Comparison of ENCODE assay signal across 20 cellular contexts in the genomic region with DNA sequence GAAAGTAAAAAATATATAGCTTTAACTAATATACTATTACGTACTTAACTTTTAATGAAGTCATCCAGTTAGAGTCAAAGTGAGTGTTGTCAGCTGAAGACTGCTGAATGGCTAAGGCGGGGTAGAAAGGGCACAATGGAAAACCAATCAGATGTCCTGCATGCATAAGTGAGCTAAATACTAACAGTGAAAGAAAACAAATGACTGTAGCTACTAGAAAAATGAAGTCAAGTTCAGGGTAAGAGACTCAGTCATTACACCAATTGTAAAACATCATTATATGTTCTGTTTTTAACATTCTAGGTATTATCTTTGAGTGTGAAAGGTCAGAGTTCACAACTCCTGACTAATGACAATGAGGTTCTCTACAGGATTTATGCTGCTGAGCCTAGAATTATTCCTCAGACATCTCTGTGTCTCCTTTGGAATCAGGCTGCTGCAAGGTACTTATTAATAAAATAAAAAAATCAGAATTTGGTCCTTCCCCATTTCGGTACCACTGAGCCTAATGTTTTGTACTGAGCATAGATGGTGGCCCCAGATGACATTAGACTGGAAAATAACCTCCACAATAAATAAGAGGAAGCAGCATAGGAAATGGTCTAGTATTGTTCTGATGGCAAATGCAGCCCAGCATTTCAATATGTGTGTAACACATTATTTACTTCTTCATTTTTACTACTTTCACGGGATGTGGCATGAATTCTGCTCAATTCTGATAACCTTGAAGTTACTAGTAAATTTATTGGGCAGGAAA.
DNase-seq lines count a peak whose midpoint lies in the region; ATAC-seq, FAIRE-seq and TF ChIP-seq lines count a peak whose summit lies in the region.
"Had no signal": no experiment of that assay in that cellular context is flagged by ENCODE, and none has a peak within 500 bp of the region (broad histone marks: within the 10 kb centered on the region; RNA-seq: fewer than 3 reads in every experiment).

No MANE protein-coding gene starts in this region.

- POLR2A ChIA-PET in endothelial cell of umbilical vein (lab: Charles Lee): no interaction called here

- H3K27me3 ChIP-seq in endothelial cell of umbilical vein (ENCODE audit: control insufficient read depth in 2 of 2, insufficient read depth in 2 of 2, low read length in 2 of 2) (no peaks in the 10 kb centered on the region), thyroid gland (no peaks in the 10 kb centered on the region), small intestine (ENCODE audit: control insufficient read depth in 2 of 2, insufficient read depth in 2 of 2, low read length in 2 of 2) (no peaks in the 10 kb centered on the region)

- H3K4me2 ChIP-seq in endothelial cell of umbilical vein (ENCODE audit: insufficient read depth, low read length): peak overlapping the region; percentile 38
- H3K4me2 ChIP-seq: SK-N-SH had no signal

- dilution Hi-C loops in endothelial cell of umbilical vein (cut with MboI; ENCODE audit: extremely low pct_ligation_motif_present, low sequenced_read_pairs): no loop called here

- H3K9me1 ChIP-seq in endothelial cell of umbilical vein (replicated peaks; ENCODE audit: control insufficient read depth, extremely low read depth, insufficient read depth, low read length): no peaks in the 10 kb centered on the region

- H3K4me1 ChIP-seq in endothelial cell of umbilical vein (ENCODE audit: control insufficient read depth, extremely low read depth, insufficient read depth, low read length) (peaks cover 6% of the 10 kb centered on the region), thyroid gland (peaks cover 46 to 53% of the 10 kb centered on the region in 2 donors), small intestine (ENCODE audit: control insufficient read depth in 2 of 2, insufficient read depth in 1 of 2, low read depth in 1 of 2, low read length in 1 of 2) (no peaks in the 10 kb centered on the region)

- no peaks in the 10 kb centered on the region for H3K79me2 ChIP-seq in endothelial cell of umbilical vein (ENCODE audit: control insufficient read depth, insufficient read depth, low read length)

- TF ChIP-seq CTCF in endothelial cell of umbilical vein (IDR thresholded peaks at IDR 0.05; ENCODE audit: extremely low read depth in 1 of 2, insufficient read depth in 1 of 2, low read depth in 1 of 2, low read length in 2 of 2) (no peak), thyroid gland (IDR thresholded peaks at IDR 0.05) (no peak)

- H3K36me3 ChIP-seq in endothelial cell of umbilical vein (ENCODE audit: control insufficient read depth in 2 of 2, extremely low read depth in 1 of 2, insufficient read depth in 2 of 2, low read length in 2 of 2): no peaks in the 10 kb centered on the region
- H3K36me3 ChIP-seq in thyroid gland: no peaks in the 10 kb centered on the region
- no peaks in the 10 kb centered on the region for H3K36me3 ChIP-seq in small intestine (ENCODE audit: control insufficient read depth in 2 of 2, insufficient read depth in 2 of 2, low read length in 2 of 2)

- DNase-seq in NOMO-1 treated with DMSO at 0.1 percent for 48 hours (lab: John Stamatoyannopoulos, UW; ENCODE audit: unreplicated experiment): peak; percentile 10
- DNase-seq in NOMO-1 treated with dmso at 0.1 percent for 144 hours (lab: John Stamatoyannopoulos, UW; ENCODE audit: unreplicated experiment): no peak
- peak; percentile 38 to 54 for DNase-seq in Kasumi-1 (lab: John Stamatoyannopoulos, UW)
- peak; percentile 74 for DNase-seq in endothelial cell of umbilical vein (ENCODE audit: low read depth, low spot score)
- DNase-seq in thyroid gland: peak; percentile 43
- DNase-seq in cerebellar cortex (ENCODE audit: low spot score): no peak
- no peak for DNase-seq in small intestine
- DNase-seq: DMS79 treated with DMSO at 0.1 percent for 48 hours, H7, IMR-90, NCI-H1092 treated with DMSO at 0.1 percent for 48 hours, NCI-H2081, NCI-H510A, NCI-H748 treated with DMSO at 0.1 percent for 48 hours, RPMI8226, SHP77 treated with DMSO at 0.1 percent for 48 hours, SK-N-SH had no signal

- H3K27ac ChIP-seq in endothelial cell of umbilical vein (ENCODE audit: insufficient read depth, low read depth, low read length): no peak overlapping the region
- peak overlapping the region; percentile 90 to 97 (median 91) for H3K27ac ChIP-seq in thyroid gland
- H3K27ac ChIP-seq in small intestine (ENCODE audit: low read depth in 1 of 2, low read length in 1 of 2): no peak overlapping the region
- H3K27ac ChIP-seq: 22Rv1, HL-60 had no signal

- CTCF ChIA-PET in endothelial cell of umbilical vein (lab: Charles Lee): interaction anchor here (1.0 to 2.3 kb wide), 3 partner anchors 12 to 565 kb away, joined by 4 to 12 read pairs (median 6); no protein-coding TSS in a partner anchor

- no peak for ATAC-seq in GM18520 (IDR thresholded peaks at IDR 0.05; ENCODE audit: unreplicated experiment)

- FAIRE-seq in endothelial cell of umbilical vein (lab: Jason Lieb, UNC) (peak; percentile 46), small intestine (lab: Jason Lieb, UNC) (no peak)

- H3K9me3 ChIP-seq in endothelial cell of umbilical vein (replicated peaks; ENCODE audit: control insufficient read depth, insufficient read depth, low read length) (no peaks in the 10 kb centered on the region), thyroid gland (no peaks in the 10 kb centered on the region), small intestine (ENCODE audit: control insufficient read depth, low read depth) (no peaks in the 10 kb centered on the region)
- H3K9me3 ChIP-seq: SK-N-SH had no signal

- H2AFZ ChIP-seq in endothelial cell of umbilical vein (ENCODE audit: low read depth, low read length): no peak overlapping the region

- no peak for TF ChIP-seq POLR2A in endothelial cell of umbilical vein (IDR thresholded peaks at IDR 0.05; ENCODE audit: low read depth, low read length)
- TF ChIP-seq POLR2A in thyroid gland (IDR thresholded peaks at IDR 0.05): peak in 1 of 2 donors; percentile 57

- no peaks in the 10 kb centered on the region for H4K20me1 ChIP-seq in endothelial cell of umbilical vein (replicated peaks; ENCODE audit: control insufficient read depth, extremely low read depth, insufficient read depth, low read length)

- H3K4me3 ChIP-seq in endothelial cell of umbilical vein (replicated peaks in 1 of 3; ENCODE audit: insufficient read depth in 1 of 3, low read depth in 1 of 3, low read length in 3 of 3) (no peak overlapping the region), thyroid gland (replicated peaks in 1 of 3) (no peak overlapping the region), small intestine (ENCODE audit: low read depth in 1 of 2, low read length in 2 of 2) (no peak overlapping the region)

- BruUV-seq in endothelial cell of umbilical vein (replicated peaks; lab: Mats Ljungman, UMichigan): no TSS peak

- 61 to 75% methylated on average over 4 of the region's 4 CpGs for WGBS in thyroid gland, 2 donors
- 78 to 92% (median 80%) methylated on average over 4 of the region's 4 CpGs for WGBS in small intestine, 3 donors

- intact Hi-C loops in endothelial cell of umbilical vein (cut with micrococcal nuclease): no loop called here
- intact Hi-C loops in thyroid gland (cut with DNase I): no loop called here

- no peak overlapping the region for H3K9ac ChIP-seq in endothelial cell of umbilical vein (replicated peaks; ENCODE audit: extremely low read depth, insufficient read depth, low read length)
- H3K9ac ChIP-seq: SK-N-SH had no signal

TF ChIP-seq in endothelial cell of umbilical vein, 7 proteins besides CTCF, POLR2A, EP300 and RAD21:
- TF ChIP-seq, protein P1, sequence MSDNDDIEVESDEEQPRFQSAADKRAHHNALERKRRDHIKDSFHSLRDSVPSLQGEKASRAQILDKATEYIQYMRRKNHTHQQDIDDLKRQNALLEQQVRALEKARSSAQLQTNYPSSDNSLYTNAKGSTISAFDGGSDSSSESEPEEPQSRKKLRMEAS (IDR thresholded peaks at IDR 0.05; ENCODE audit: insufficient read depth, insufficient read length): no peak
- no peak for TF ChIP-seq MYC (IDR thresholded peaks at IDR 0.05; ENCODE audit: low read depth, low read length)
- no peak for TF ChIP-seq GATA2 (IDR thresholded peaks at IDR 0.05; ENCODE audit: insufficient read depth, insufficient read length, low read depth, low read length)
- no peak for TF ChIP-seq FOS (IDR thresholded peaks at IDR 0.05; ENCODE audit: borderline replicate concordance, insufficient read depth, low read length)
- TF ChIP-seq EZH2 (IDR thresholded peaks at IDR 0.05; ENCODE audit: borderline replicate concordance, low read depth, low read length, severe bottlenecking): no peak
- TF ChIP-seq POLR2AphosphoS5 (IDR thresholded peaks at IDR 0.05; ENCODE audit: insufficient read depth, low read depth, low read length): no peak
- no peak for TF ChIP-seq JUN (IDR thresholded peaks at IDR 0.05; ENCODE audit: borderline replicate concordance, insufficient read depth, insufficient read length, low read depth)
TF ChIP-seq in endothelial cell of umbilical vein: peak in this region for 0.

Comparison
In these comparisons a context has a peak if more than half of its experiments do, and no peak if none do; other contexts are left out.
1. DNase-seq: peak in NOMO-1 treated with DMSO at 0.1 percent for 48 hours (single experiment), Kasumi-1 (2 of 2), endothelial cell of umbilical vein (single experiment) and thyroid gland (2 of 2); none in NOMO-1 treated with dmso at 0.1 percent for 144 hours (single experiment), cerebellar cortex (single experiment) and small intestine (single experiment).
2. H3K27ac ChIP-seq: peak in thyroid gland (3 of 3); none in endothelial cell of umbilical vein (single experiment) and small intestine (0 of 2).